Comparison of ENCODE assay signal across 10 cellular contexts in genomic region chr14:63938198-63939005, GRCh38.
DNase-seq lines count a peak whose midpoint lies in the region; ATAC-seq, FAIRE-seq and TF ChIP-seq lines count a peak whose summit lies in the region.
"Had no signal": no experiment of that assay in that cellular context is flagged by ENCODE, and none has a peak within 500 bp of the region (broad histone marks: within the 10 kb centered on the region; RNA-seq: fewer than 3 reads in every experiment).

No MANE protein-coding gene starts in this region.

- no peak overlapping the region for H3K14ac ChIP-seq in H1 (ENCODE audit: insufficient read length)

- peak; percentile 46 for ATAC-seq in CD8-positive, alpha-beta T cell
- ATAC-seq in GM19025 (IDR thresholded peaks at IDR 0.05; ENCODE audit: low read depth, unreplicated experiment) (peak; percentile 66), HG03139 (IDR thresholded peaks at IDR 0.05; ENCODE audit: unreplicated experiment) (peak; percentile 49), HG03460 (IDR thresholded peaks at IDR 0.05; ENCODE audit: unreplicated experiment) (no peak), body of pancreas (no peak)

- POLR2A ChIA-PET in CD8-positive, alpha-beta T cell (lab: Charles Lee), result no interaction called here
- POLR2A ChIA-PET in H1 (lab: Charles Lee; ENCODE audit: partially characterized antibody), result interaction anchor here (0.6 kb wide), 1 partner anchor 92 kb away, joined by 3 read pairs; no protein-coding TSS in a partner anchor

- 0 out of 2 replicates have a peak overlapping the region, but pooled peaks have one; percentile 26 for H2BK5ac ChIP-seq in H1 (ENCODE audit: low read depth, low read length)

- H4K91ac ChIP-seq in H1 (replicated peaks; ENCODE audit: insufficient read length, low read length), result peak overlapping the region; percentile 29

- TF ChIP-seq CTCF in CD8-positive, alpha-beta T cell (IDR thresholded peaks at IDR 0.05), result no peak
- TF ChIP-seq CTCF in H1 (IDR thresholded peaks at IDR 0.05; ENCODE audit: control extremely low read depth in 1 of 3, insufficient read depth in 1 of 3, low read depth in 1 of 3, low read length in 3 of 3), result no peak
- TF ChIP-seq CTCF in body of pancreas (IDR thresholded peaks at IDR 0.05), result no peak
- no peak for TF ChIP-seq CTCF in glutamatergic neuron (IDR thresholded peaks at IDR 0.05; ENCODE audit: partially characterized antibody, unreplicated experiment)

- H3K4me1 ChIP-seq in CD8-positive, alpha-beta T cell (ENCODE audit: insufficient read depth, low read length), result peaks cover 47% of the 10 kb centered on the region
- H3K4me1 ChIP-seq in H1 (replicated peaks in 1 of 4; ENCODE audit: control insufficient read depth in 3 of 4, insufficient read depth in 4 of 4, low read length in 3 of 4) (peaks cover 0 to 3% (median 0%) of the 10 kb centered on the region in 4 experiments; a peak in 2 of 7 replicates), body of pancreas (peaks cover 6% of the 10 kb centered on the region)

- H3K23ac ChIP-seq in H1 (ENCODE audit: insufficient read length), result no peak overlapping the region

- no peak overlapping the region for H2BK12ac ChIP-seq in H1 (ENCODE audit: low read depth, low read length)

- H4K5ac ChIP-seq in H1 (ENCODE audit: insufficient read length, low read depth, low read length), result no peak overlapping the region

- TF ChIP-seq EP300 in H1 (IDR thresholded peaks at IDR 0.05; ENCODE audit: borderline replicate concordance in 1 of 2, low read depth in 2 of 2, low read length in 2 of 2), result no peak

- H2BK120ac ChIP-seq in H1 (replicated peaks; ENCODE audit: low read depth, low read length), result no peak overlapping the region

- DNase-seq in CD8-positive, alpha-beta T cell, result peak in 3 of 7 experiments; percentile 11 to 55 (median 21)
- DNase-seq in H1 (ENCODE audit: low read depth in 1 of 2, low spot score in 2 of 2) (no peak), body of pancreas (no peak), NCI-H2029 (lab: John Stamatoyannopoulos, UW) (no peak), glutamatergic neuron (no peak)
- DNase-seq: DMS53, NCI-H69 had no signal

- peaks cover 3% of the 10 kb centered on the region; the same call in 1 of the 2 replicates for H3K23me2 ChIP-seq in H1 (ENCODE audit: low read depth, low read length)

- H3K4me1 Mint-ChIP-seq in CD8-positive, alpha-beta T cell (ENCODE audit: low read depth), result peaks cover 41% of the 10 kb centered on the region
- no peaks in the 10 kb centered on the region for H3K4me1 Mint-ChIP-seq in glutamatergic neuron (ENCODE audit: low read depth, unreplicated experiment)

- no peaks in the 10 kb centered on the region for H3K79me1 ChIP-seq in H1 (ENCODE audit: low read depth, low read length)

- no peak for FAIRE-seq in H1 (lab: Jason Lieb, UNC)

- no peak overlapping the region for H2BK15ac ChIP-seq in H1 (ENCODE audit: low read length)

- H2AK5ac ChIP-seq in H1 (ENCODE audit: low read depth, low read length), result no peak overlapping the region

- no peaks in the 10 kb centered on the region for H3K27me3 ChIP-seq in CD8-positive, alpha-beta T cell (ENCODE audit: insufficient read depth, low read length)
- no peaks in the 10 kb centered on the region; a peak in 1 of 7 replicates for H3K27me3 ChIP-seq in H1 (replicated peaks in 1 of 4; ENCODE audit: control insufficient read depth in 3 of 4, extremely low read depth in 1 of 4, insufficient read depth in 3 of 4, low read length in 3 of 4)
- no peaks in the 10 kb centered on the region for H3K27me3 ChIP-seq in body of pancreas

- H3K4me3 Mint-ChIP-seq in CD8-positive, alpha-beta T cell, result no peak overlapping the region
- H3K4me3 Mint-ChIP-seq in glutamatergic neuron (ENCODE audit: unreplicated experiment), result no peak overlapping the region

- no peak for TF ChIP-seq RAD21 in H1 (IDR thresholded peaks at IDR 0.05 in 1 of 2, conservative IDR thresholded peaks at IDR 0.05 in 1 of 2; ENCODE audit: low read depth in 2 of 2, low read length in 2 of 2)

- peaks cover 0 to 4% of the 10 kb centered on the region in 2 experiments for H4K20me1 ChIP-seq in H1 (replicated peaks in 1 of 2; ENCODE audit: control insufficient read depth in 1 of 2, insufficient read depth in 2 of 2, low read length in 2 of 2)

- no peaks in the 10 kb centered on the region for H3K9me3 ChIP-seq in CD8-positive, alpha-beta T cell (ENCODE audit: low read length)
- H3K9me3 ChIP-seq in H1 (ENCODE audit: insufficient read depth in 2 of 2, low read depth in 1 of 2, low read length in 1 of 2) (no peaks in the 10 kb centered on the region), body of pancreas (no peaks in the 10 kb centered on the region)

- peak overlapping the region; percentile 8 for H3K4me3 ChIP-seq in CD8-positive, alpha-beta T cell (ENCODE audit: low read depth, low read length)
- H3K4me3 ChIP-seq in H1 (ENCODE audit: extremely low read depth in 1 of 4, insufficient read depth in 2 of 4, low read depth in 3 of 4, low read length in 4 of 4), result no peak overlapping the region
- no peak overlapping the region for H3K4me3 ChIP-seq in body of pancreas

- no peak overlapping the region for H3K9ac ChIP-seq in H1 (replicated peaks in 1 of 4; ENCODE audit: extremely low read depth in 1 of 4, low read depth in 3 of 4, low read length in 3 of 4)

- H4K8ac ChIP-seq in H1 (ENCODE audit: extremely low read depth, insufficient read depth, low read length), result 0 out of 2 replicates have a peak overlapping the region, but pooled peaks have one; percentile 1

- peaks cover 22% of the 10 kb centered on the region for H3K36me3 Mint-ChIP-seq in CD8-positive, alpha-beta T cell
- H3K36me3 Mint-ChIP-seq in glutamatergic neuron (ENCODE audit: unreplicated experiment), result no peaks in the 10 kb centered on the region

- H3K27ac Mint-ChIP-seq in CD8-positive, alpha-beta T cell, result no peak overlapping the region
- no peak overlapping the region for H3K27ac Mint-ChIP-seq in glutamatergic neuron (ENCODE audit: unreplicated experiment)

- CTCF ChIA-PET in CD8-positive, alpha-beta T cell (lab: Charles Lee), result no interaction called here
- CTCF ChIA-PET in H1 (lab: Charles Lee; ENCODE audit: partially characterized antibody), result interaction anchor here (0.6 kb wide), 2 partner anchors 176 to 231 kb away, joined by 3 read pairs; no protein-coding TSS in a partner anchor

- intact Hi-C loops in CD8-positive, alpha-beta T cell (cut with DNase I, micrococcal nuclease), result no loop called here
- intact Hi-C loops in body of pancreas (cut with DNase I), result no loop called here

- H3K27ac ChIP-seq in CD8-positive, alpha-beta T cell (ENCODE audit: low read depth, low read length), result peak overlapping the region; percentile 18
- H3K27ac ChIP-seq in H1 (ENCODE audit: low read depth, low read length), result no peak overlapping the region
- H3K27ac ChIP-seq in body of pancreas, result no peak overlapping the region

- H3K9me3 Mint-ChIP-seq in CD8-positive, alpha-beta T cell, result no peaks in the 10 kb centered on the region
- H3K9me3 Mint-ChIP-seq in glutamatergic neuron (ENCODE audit: unreplicated experiment), result no peaks in the 10 kb centered on the region

- peaks cover 6% of the 10 kb centered on the region for H3K36me3 ChIP-seq in CD8-positive, alpha-beta T cell (ENCODE audit: insufficient read depth, low read length)
- H3K36me3 ChIP-seq in H1 (ENCODE audit: control insufficient read depth in 2 of 4, insufficient read depth in 4 of 4, low read length in 3 of 4), result peaks cover 0 to 7% (median 3%) of the 10 kb centered on the region in 4 experiments; a peak in 3 of 8 replicates
- H3K36me3 ChIP-seq in body of pancreas (replicated peaks in 1 of 2; ENCODE audit: insufficient read depth in 1 of 2, low read depth in 2 of 2), result peaks cover 0 to 3% of the 10 kb centered on the region in 2 donors

- H3K4me2 ChIP-seq in H1 (ENCODE audit: insufficient read depth in 1 of 2, low read depth in 2 of 2, low read length in 2 of 2), result no peak overlapping the region

- no peak overlapping the region for H2AFZ ChIP-seq in H1 (ENCODE audit: low read length)

- H3K79me2 ChIP-seq in H1 (ENCODE audit: control insufficient read depth in 1 of 2, insufficient read depth in 2 of 2, low read length in 2 of 2), result no peaks in the 10 kb centered on the region; a peak in 2 of 4 replicates

- H2BK20ac ChIP-seq in H1 (ENCODE audit: low read length), result no peak overlapping the region

- no peak overlapping the region for H3K56ac ChIP-seq in H1 (replicated peaks; ENCODE audit: insufficient read length, low read depth, low read length)

- TF ChIP-seq POLR2A in H1 (IDR thresholded peaks at IDR 0.05; ENCODE audit: control extremely low read depth in 1 of 2, low read depth in 2 of 2, low read length in 2 of 2) (no peak), body of pancreas (IDR thresholded peaks at IDR 0.05) (no peak)

- H3K27me3 Mint-ChIP-seq in CD8-positive, alpha-beta T cell (ENCODE audit: low read depth), result no peaks in the 10 kb centered on the region
- H3K27me3 Mint-ChIP-seq in glutamatergic neuron (ENCODE audit: unreplicated experiment), result no peaks in the 10 kb centered on the region

- no peak overlapping the region for H3K4ac ChIP-seq in H1 (replicated peaks; ENCODE audit: insufficient read length, low read depth, low read length)

- H3K18ac ChIP-seq in H1 (ENCODE audit: extremely low read depth, low read length), result no peak overlapping the region

- 78% methylated on average over 9 of the region's 9 CpGs; no CpG with 5 or more reads in 1 of the 2 experiments for WGBS in H1 (ENCODE audit: extremely low coverage in 1 of 2, insufficient coverage in 1 of 2, insufficient read length in 1 of 2, insufficient replicate concordance in 2 of 2, low coverage in 1 of 2, low lambda C conversion rate in 2 of 2, missing lambda C conversion rate in 1 of 2), 2 experiments
- 81 to 83% methylated on average over 9 of the region's 9 CpGs for WGBS in body of pancreas, 2 donors

TF ChIP-seq in H1, 55 proteins besides CTCF, POLR2A, EP300 and RAD21:
- TF ChIP-seq GTF2F1 (IDR thresholded peaks at IDR 0.05; ENCODE audit: borderline replicate concordance, low read depth, low read length) (no peak), RBBP5 (IDR thresholded peaks at IDR 0.05; ENCODE audit: borderline replicate concordance, low read depth, low read length) (no peak), ZNF274 (IDR thresholded peaks at IDR 0.05; ENCODE audit: borderline replicate concordance, extremely low read depth, low read length) (no peak), PHF8 (conservative IDR thresholded peaks at IDR 0.05; ENCODE audit: low read depth, low read length) (no peak), CHD2 (IDR thresholded peaks at IDR 0.05; ENCODE audit: low read length) (no peak)
TF ChIP-seq in H1: peak in this region for 0.

Comparison
In these comparisons a context has a peak if more than half of its experiments do, and no peak if none do; other contexts are left out.
1. ATAC-seq: peak in CD8-positive, alpha-beta T cell (single experiment), GM19025 (single experiment) and HG03139 (single experiment); none in HG03460 (single experiment) and body of pancreas (single experiment).